Comparison of ENCODE assay signal across 24 cellular contexts in the genomic region with DNA sequence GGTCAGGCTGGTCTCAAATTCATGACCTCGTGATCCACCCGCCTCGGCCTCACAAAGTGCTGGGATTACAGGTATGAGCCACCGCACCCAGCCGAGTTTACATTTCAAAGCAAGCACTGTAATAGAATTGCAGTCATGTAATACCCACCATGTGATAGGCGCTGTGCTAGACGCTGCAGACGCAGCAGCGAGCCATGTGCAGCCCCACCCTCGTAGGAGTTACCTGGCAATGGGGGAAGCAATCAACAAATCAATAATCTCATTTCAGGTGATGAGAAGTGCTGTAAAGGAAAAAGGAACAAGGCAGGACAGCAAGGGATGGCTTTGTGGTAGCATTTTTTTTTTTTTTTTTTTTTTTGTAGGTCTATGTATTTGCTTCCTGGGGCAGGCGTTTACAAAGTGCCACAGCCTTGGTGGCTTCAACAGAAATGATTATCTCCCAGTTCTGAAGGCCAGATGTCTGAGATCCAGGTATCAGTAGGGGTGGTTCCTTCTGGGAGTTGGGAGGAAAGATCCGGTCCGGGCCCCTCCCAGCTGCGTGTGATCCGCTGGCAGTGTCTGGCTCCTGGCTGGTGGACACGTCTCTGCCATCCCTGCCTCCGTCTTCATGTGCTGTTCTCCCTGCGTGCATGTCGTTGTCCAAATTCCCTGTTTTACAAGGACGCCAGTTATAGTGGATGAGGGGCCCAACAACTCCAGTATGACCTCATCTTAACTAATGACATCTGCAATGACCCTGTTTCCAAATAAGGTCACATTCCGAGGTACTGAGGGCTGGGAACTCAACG.
DNase-seq lines count a peak whose midpoint lies in the region; ATAC-seq and TF ChIP-seq lines count a peak whose summit lies in the region.
"Had no signal": no experiment of that assay in that cellular context is flagged by ENCODE, and none has a peak within 500 bp of the region (broad histone marks: within the 10 kb centered on the region; RNA-seq: fewer than 3 reads in every experiment).

No MANE protein-coding gene starts in this region.

- no peaks in the 10 kb centered on the region for H3K27me3 ChIP-seq in sigmoid colon
- H3K27me3 ChIP-seq: BLaER1, Peyer's patch, SJSA1 had no signal

- H3K9me3 ChIP-seq in sigmoid colon: no peaks in the 10 kb centered on the region
- H3K9me3 ChIP-seq: Peyer's patch, SJSA1 had no signal

- TF ChIP-seq CTCF in coronary artery (IDR thresholded peaks at IDR 0.05) (no peak), sigmoid colon (IDR thresholded peaks at IDR 0.05) (no peak), GM20000 (IDR thresholded peaks at IDR 0.05; ENCODE audit: extremely low read depth, missing control alignments) (no peak)

- H3K4me3 ChIP-seq in coronary artery: no peak overlapping the region
- no peak overlapping the region for H3K4me3 ChIP-seq in sigmoid colon
- H3K4me3 ChIP-seq: A549, BLaER1, Peyer's patch, SJSA1 had no signal

- TF ChIP-seq EP300 in sigmoid colon (IDR thresholded peaks at IDR 0.05): no peak

- H3K27ac ChIP-seq in coronary artery (no peak overlapping the region), sigmoid colon (no peak overlapping the region)
- H3K27ac ChIP-seq: BLaER1, Peyer's patch, SJSA1 had no signal

- DNase-seq in COLO668 (lab: John Stamatoyannopoulos, UW; ENCODE audit: unreplicated experiment) (peak; percentile 16), coronary artery (ENCODE audit: low spot score) (peak; percentile 38), mesenteric fat pad (ENCODE audit: low spot score) (peak; percentile 84), sigmoid colon (peak; percentile 47), AG20443 (ENCODE audit: low spot score) (no peak), GM20000 (ENCODE audit: low spot score) (no peak), middle frontal gyrus (ENCODE audit: extremely low spot score, low spot score) (no peak)
- DNase-seq: CD8-positive, alpha-beta T cell; DMS79; H9; Kasumi-1; MM.1S; NCI-H1092 treated with DMSO at 0.1 percent for 48 hours; NCI-H146; NCI-H2029 treated with DMSO at 0.1 percent for 48 hours; NCI-H2171; NCI-H446; NCI-H69; NK-92 treated with Interleukin-12 subunit alpha and Interleukin-12 subunit beta, amount 100 ng/mL, for 24 hours had no signal

- no peaks in the 10 kb centered on the region for H3K4me1 ChIP-seq in sigmoid colon
- H3K4me1 ChIP-seq: Peyer's patch, SJSA1 had no signal

- no peak for TF ChIP-seq POLR2A in sigmoid colon (IDR thresholded peaks at IDR 0.05)

- ATAC-seq in HG03432 (IDR thresholded peaks at IDR 0.05; ENCODE audit: unreplicated experiment): no peak
- ATAC-seq: A549; CD8-positive, alpha-beta T cell had no signal

- intact Hi-C loops in sigmoid colon (cut with DNase I): no loop called here

- H3K36me3 ChIP-seq in sigmoid colon: no peaks in the 10 kb centered on the region
- H3K36me3 ChIP-seq: BLaER1, Peyer's patch, SJSA1 had no signal

- whole genome bisulfite sequencing in sigmoid colon, 2 donors: 77 to 87% methylated on average over 22 of the region's 22 CpGs

Comparison
In these comparisons a context has a peak if more than half of its experiments do, and no peak if none do; other contexts are left out.
1. DNase-seq: peak in COLO668 (single experiment), coronary artery (single experiment), mesenteric fat pad (single experiment) and sigmoid colon (single experiment); none in AG20443 (single experiment), GM20000 (single experiment) and middle frontal gyrus (single experiment).